Comparison of ENCODE assay signal across 18 cellular contexts in genomic region chr9:27394826-27395201, GRCh38.
DNase-seq lines count a peak whose midpoint lies in the region; ATAC-seq and TF ChIP-seq lines count a peak whose summit lies in the region.
"Had no signal": no experiment of that assay in that cellular context is flagged by ENCODE, and none has a peak within 500 bp of the region (broad histone marks: within the 10 kb centered on the region; RNA-seq: fewer than 3 reads in every experiment).

No MANE protein-coding gene starts in this region.

- no peaks in the 10 kb centered on the region for H3K27me3 Mint-ChIP-seq in neural progenitor cell (ENCODE audit: insufficient read depth, low read depth)

- peaks cover 4% of the 10 kb centered on the region for H3K9me3 ChIP-seq in left ventricle myocardium inferior (replicated peaks)
- no peaks in the 10 kb centered on the region for H3K9me3 ChIP-seq in neural progenitor cell (ENCODE audit: low read depth)
- H3K9me3 ChIP-seq in uterus = no peaks in the 10 kb centered on the region
- H3K9me3 ChIP-seq: Caco-2 had no signal

- peak overlapping the region; percentile 5 for H3K27ac Mint-ChIP-seq in neural progenitor cell

- peaks cover 22% of the 10 kb centered on the region for H4K20me1 ChIP-seq in neural progenitor cell (ENCODE audit: low read depth)

- H3K27ac ChIP-seq in left ventricle myocardium inferior (replicated peaks) (peak overlapping the region; percentile 37), neural progenitor cell (peak overlapping the region; percentile 63), uterus (peak overlapping the region; percentile 57 to 81)
- H3K27ac ChIP-seq: C4-2B, HL-60 had no signal

- peaks cover 26% of the 10 kb centered on the region for H3K4me1 ChIP-seq in left ventricle myocardium inferior
- peaks cover 46% of the 10 kb centered on the region for H3K4me1 ChIP-seq in neural progenitor cell
- no peaks in the 10 kb centered on the region for H3K4me1 ChIP-seq in uterus

- TF ChIP-seq CTCF in left ventricle myocardium inferior (IDR thresholded peaks at IDR 0.05; ENCODE audit: borderline replicate concordance) = no peak
- no peak for TF ChIP-seq CTCF in epithelial cell of esophagus (IDR thresholded peaks at IDR 0.05; ENCODE audit: insufficient read depth, low read depth, low read length, missing control alignments)
- no peak for TF ChIP-seq CTCF in neural progenitor cell (IDR thresholded peaks at IDR 0.05)
- no peak for TF ChIP-seq CTCF in uterus (IDR thresholded peaks at IDR 0.05)

- H2AFZ ChIP-seq in neural progenitor cell (replicated peaks) = no peak overlapping the region

- no peaks in the 10 kb centered on the region for H3K36me3 ChIP-seq in left ventricle myocardium inferior
- no peaks in the 10 kb centered on the region for H3K36me3 ChIP-seq in neural progenitor cell
- no peaks in the 10 kb centered on the region for H3K36me3 ChIP-seq in uterus

- no peak overlapping the region for H3K4me3 Mint-ChIP-seq in neural progenitor cell

- no peaks in the 10 kb centered on the region for H3K27me3 ChIP-seq in left ventricle myocardium inferior (ENCODE audit: low read depth)
- H3K27me3 ChIP-seq in neural progenitor cell = no peaks in the 10 kb centered on the region
- H3K27me3 ChIP-seq in uterus = no peaks in the 10 kb centered on the region

- H3K9me3 Mint-ChIP-seq in neural progenitor cell = no peaks in the 10 kb centered on the region

- peaks cover 33% of the 10 kb centered on the region for H3F3A ChIP-seq in neural progenitor cell (ENCODE audit: low read depth)

- peaks cover 24% of the 10 kb centered on the region for H3K79me2 ChIP-seq in neural progenitor cell (ENCODE audit: low read depth)

- H3K36me3 Mint-ChIP-seq in neural progenitor cell = no peaks in the 10 kb centered on the region

- DNase-seq in left ventricle myocardium inferior (no peak), left cardiac atrium (no peak), epithelial cell of esophagus (ENCODE audit: low read depth) (peak; percentile 37), neural progenitor cell (ENCODE audit: low spot score) (peak; percentile 11), uterus (no peak), glomerular visceral epithelial cell (ENCODE audit: extremely low spot score) (no peak)
- no peak for DNase-seq in stimulated activated CD4-positive, alpha-beta T cell treated with anti-CD3 and anti-CD28 coated beads, Interleukin-4, amount 100 ng/mL, for 24 hours
- DNase-seq: 8988T, Caco-2, KG1, NCI-H1092, NCI-H1694, NCI-H345, NCI-H526 treated with DMSO at 0.1 percent for 48 hours, RPMI8226 had no signal

- no peak for TF ChIP-seq POLR2A in uterus (IDR thresholded peaks at IDR 0.05)

- peak overlapping the region; percentile 50 for H3K4me2 ChIP-seq in neural progenitor cell

- H3K9ac ChIP-seq in neural progenitor cell = no peak overlapping the region

- no peak for ATAC-seq in left cardiac atrium
- no peak for ATAC-seq in GM19397 (IDR thresholded peaks at IDR 0.05; ENCODE audit: unreplicated experiment)

- H3K4me1 Mint-ChIP-seq in neural progenitor cell = peaks cover 42% of the 10 kb centered on the region

- H3K4me3 ChIP-seq in left ventricle myocardium inferior = no peak overlapping the region
- no peak overlapping the region for H3K4me3 ChIP-seq in epithelial cell of esophagus (ENCODE audit: low read length)
- H3K4me3 ChIP-seq in neural progenitor cell = no peak overlapping the region
- H3K4me3 ChIP-seq in uterus = no peak overlapping the region

- intact Hi-C loops in left ventricle myocardium inferior (cut with micrococcal nuclease) (no loop called here), left cardiac atrium (cut with DNase I) (no loop called here), uterus (cut with DNase I; ENCODE audit: low total_unique reads) (no loop called here)

Comparison
In these comparisons a context has a peak if more than half of its experiments do, and no peak if none do; other contexts are left out.
1. DNase-seq: peak in epithelial cell of esophagus (single experiment) and neural progenitor cell (single experiment); none in left ventricle myocardium inferior (single experiment), left cardiac atrium (single experiment), uterus (0 of 2), stimulated activated CD4-positive, alpha-beta T cell treated with anti-CD3 and anti-CD28 coated beads, Interleukin-4, amount 100 ng/mL, for 24 hours (single experiment) and glomerular visceral epithelial cell (single experiment).
2. Peak in every context shown above with its lines, with median percentiles within 50 percentile points of each other: H3K27ac ChIP-seq.